1 cellular context compared by ENCODE assay signal in genomic region chr2:74292752-74293151, GRCh38.
TF ChIP-seq lines count a peak whose summit lies in the region.

No MANE protein-coding gene starts in this region.

TF ChIP-seq in HepG2, 621 proteins besides CTCF, POLR2A, EP300 and RAD21 (continued from another document and continues in another):
- TF ChIP-seq DZIP1 (CRISPR knock-in tag; IDR thresholded peaks at IDR 0.05) (no peak), ZNF501 (CRISPR knock-in tag; IDR thresholded peaks at IDR 0.05) (peak; percentile 53; the same call in 1 of the 2 replicates), HNRNPUL1 (IDR thresholded peaks at IDR 0.05; ENCODE audit: low read depth, low read length) (no peak), ETV6 (CRISPR knock-in tag; conservative IDR thresholded peaks at IDR 0.05) (no peak), CHD2 (IDR thresholded peaks at IDR 0.05; ENCODE audit: low read depth, low read length) (no peak), ZNF674 (CRISPR knock-in tag; IDR thresholded peaks at IDR 0.05; ENCODE audit: low read depth) (no peak), ZBTB20 (CRISPR knock-in tag; IDR thresholded peaks at IDR 0.05; ENCODE audit: borderline replicate concordance, low read depth) (no peak), FOXK2 (IDR thresholded peaks at IDR 0.05) (no peak), ZNF12 (CRISPR knock-in tag; IDR thresholded peaks at IDR 0.05) (0 out of 2 replicates have a peak, but pooled peaks have one; percentile 13), U2AF1 (optimal IDR thresholded peaks at IDR 0.05; ENCODE audit: low read depth, low read length) (no peak), ZBTB7A (CRISPR knock-in tag; IDR thresholded peaks at IDR 0.05) (no peak), NFE2L1 (CRISPR knock-in tag; IDR thresholded peaks at IDR 0.05; ENCODE audit: borderline replicate concordance) (no peak), ZBTB34 (CRISPR knock-in tag; IDR thresholded peaks at IDR 0.05) (no peak), KMT2B (CRISPR knock-in tag; IDR thresholded peaks at IDR 0.05) (no peak), ZNF749 (CRISPR knock-in tag; IDR thresholded peaks at IDR 0.05; ENCODE audit: borderline replicate concordance) (no peak), HHEX (CRISPR knock-in tag; IDR thresholded peaks at IDR 0.05) (peak; percentile 90), TRIM24 (CRISPR knock-in tag; IDR thresholded peaks at IDR 0.05) (no peak), ZNF160 (CRISPR knock-in tag; IDR thresholded peaks at IDR 0.05) (no peak), KDM5B (CRISPR knock-in tag; IDR thresholded peaks at IDR 0.05; ENCODE audit: borderline replicate concordance) (0 out of 2 replicates have a peak, but pooled peaks have one; percentile 11), CEBPZ (IDR thresholded peaks at IDR 0.05; ENCODE audit: low read length) (no peak), ZSCAN21 (CRISPR knock-in tag; IDR thresholded peaks at IDR 0.05; ENCODE audit: borderline replicate concordance) (no peak), ZNF180 (CRISPR knock-in tag; IDR thresholded peaks at IDR 0.05; ENCODE audit: borderline replicate concordance, low read depth) (no peak), ZMAT3 (CRISPR knock-in tag; conservative IDR thresholded peaks at IDR 0.05) (no peak), MIER3 (CRISPR knock-in tag; IDR thresholded peaks at IDR 0.05; ENCODE audit: borderline replicate concordance) (no peak), ATF5 (CRISPR knock-in tag; IDR thresholded peaks at IDR 0.05; ENCODE audit: low read depth) (no peak), ZNF781 (CRISPR knock-in tag; IDR thresholded peaks at IDR 0.05; ENCODE audit: borderline replicate concordance, not compliant biosample characterization) (no peak), DMAP1 (CRISPR knock-in tag; IDR thresholded peaks at IDR 0.05) (no peak), ZNF280D (CRISPR knock-in tag; IDR thresholded peaks at IDR 0.05) (no peak), ZNF512 (CRISPR knock-in tag; IDR thresholded peaks at IDR 0.05) (no peak), GZF1 (CRISPR knock-in tag; IDR thresholded peaks at IDR 0.05) (no peak), GPN1 (CRISPR knock-in tag; IDR thresholded peaks at IDR 0.05; ENCODE audit: borderline replicate concordance) (no peak), E2F2 (CRISPR knock-in tag; IDR thresholded peaks at IDR 0.05; ENCODE audit: borderline replicate concordance) (no peak), ARID3A (IDR thresholded peaks at IDR 0.05; ENCODE audit: low read depth, low read length) (0 out of 2 replicates have a peak, but pooled peaks have one; percentile 37), ASH2L (IDR thresholded peaks at IDR 0.05; ENCODE audit: insufficient read length, low read depth, low read length) (no peak), ATF7-NPFF (CRISPR knock-in tag; IDR thresholded peaks at IDR 0.05; ENCODE audit: low read depth) (no peak), ZNF468 (CRISPR knock-in tag; IDR thresholded peaks at IDR 0.05) (no peak), SIN3A (IDR thresholded peaks at IDR 0.05; ENCODE audit: borderline replicate concordance, low read depth, low read length) (no peak), TSC22D2 (CRISPR knock-in tag; IDR thresholded peaks at IDR 0.05; ENCODE audit: borderline replicate concordance) (no peak), ZNF530 (CRISPR knock-in tag; IDR thresholded peaks at IDR 0.05; ENCODE audit: low read depth) (no peak), SIX1 (CRISPR knock-in tag; IDR thresholded peaks at IDR 0.05; ENCODE audit: borderline replicate concordance) (no peak), ZBTB42 (CRISPR knock-in tag; IDR thresholded peaks at IDR 0.05) (no peak), ARID5B (CRISPR knock-in tag; IDR thresholded peaks at IDR 0.05) (peak; percentile 75)
